ENCODE assay signal across 8 cellular contexts in the genomic region with DNA sequence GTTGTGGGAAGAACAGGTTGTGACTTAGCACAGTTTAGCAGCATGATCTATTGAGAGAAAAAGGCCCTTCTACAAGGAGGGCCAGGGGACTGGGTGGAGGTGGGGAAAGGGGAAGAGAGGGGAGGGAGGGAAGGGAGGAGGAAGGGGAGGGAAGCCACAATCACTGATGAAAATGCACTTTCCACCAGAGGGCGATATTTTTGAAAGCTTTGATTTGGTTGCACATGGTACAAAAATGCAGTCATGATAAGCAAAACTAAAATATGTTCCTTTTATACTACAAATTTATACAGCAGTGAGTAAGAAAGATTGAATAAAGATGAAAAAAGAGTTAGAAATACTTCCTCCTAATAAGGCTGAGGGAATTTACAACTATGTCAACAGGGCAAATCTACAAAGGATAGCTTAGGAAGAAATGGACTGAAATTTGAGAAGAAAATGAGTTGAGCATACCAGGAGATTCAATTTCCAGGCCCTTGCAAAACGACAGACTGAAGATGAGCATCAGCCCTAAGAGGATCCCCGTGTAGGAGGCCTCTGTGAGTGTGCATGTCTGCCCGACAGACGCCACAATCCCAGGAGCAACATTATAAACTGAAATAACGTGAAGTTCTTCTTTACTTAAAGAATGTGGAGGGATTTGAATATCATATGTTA. TPM values are rescaled to one million over a fixed set of nuclear protein-coding genes. Genes with fewer than 3 reads are reported as not detected.
A peak's percentile ranks its signal among the peaks of the same experiment; 100 is the strongest.
DNase-seq lines count a peak whose midpoint lies in the region; TF ChIP-seq lines count a peak whose summit lies in the region.

No MANE protein-coding gene starts in this region.

- no peak overlapping the region for H3K4me2 ChIP-seq in trophoblast cell (ENCODE audit: low read length)

- H3K79me2 ChIP-seq in trophoblast cell (ENCODE audit: control insufficient read depth, insufficient read depth, low read length, poor library complexity), result no peaks in the 10 kb centered on the region

- no peak overlapping the region for H3K14ac ChIP-seq in trophoblast cell (ENCODE audit: low read length)

- H3K4me3 ChIP-seq in trophoblast cell (ENCODE audit: low read depth, low read length), result no peak overlapping the region

- H4K8ac ChIP-seq in trophoblast cell (ENCODE audit: low read depth, low read length), result no peak overlapping the region

- CTCF ChIA-PET in GM10248 (lab: Yijun Ruan, JAX), result interaction anchor here (0.8 to 4.1 kb wide), 14 partner anchors 9 to 391 kb away, joined by 3 to 40 read pairs (median 5); partner anchors contain the start of gene SH3YL1

- H3K4me1 ChIP-seq in trophoblast cell (ENCODE audit: control insufficient read depth in 1 of 2, insufficient read depth in 2 of 2, low read length in 2 of 2), result no peaks in the 10 kb centered on the region

- H2AK5ac ChIP-seq in trophoblast cell (ENCODE audit: low read length), result no peak overlapping the region

- WGBS in trophoblast cell (ENCODE audit: extremely low coverage, insufficient coverage, insufficient read length), result no CpG with 5 or more reads among the region's 6 CpGs

- H4K91ac ChIP-seq in trophoblast cell (ENCODE audit: low read depth, low read length), result no peak overlapping the region

- no peak overlapping the region for H4K12ac ChIP-seq in trophoblast cell (ENCODE audit: low read depth, low read length)

- no peak overlapping the region for H2AFZ ChIP-seq in trophoblast cell (ENCODE audit: insufficient read depth, low read length, poor library complexity)

- H3K9ac ChIP-seq in trophoblast cell (ENCODE audit: low read length), result no peak overlapping the region

- H3K23ac ChIP-seq in trophoblast cell (ENCODE audit: low read length), result no peak overlapping the region

- H2BK12ac ChIP-seq in trophoblast cell (ENCODE audit: low read length), result no peak overlapping the region

- DNase-seq in AG20443 (ENCODE audit: low spot score), result peak; percentile 55
- peak; percentile 24 for DNase-seq in GM10248 (ENCODE audit: extremely low spot score)
- DNase-seq in KG1 (lab: John Stamatoyannopoulos, UW), result peak; percentile 38
- DNase-seq in SK-MEL-5 (ENCODE audit: low read depth, low spot score), result peak; percentile 81
- peak; percentile 57 for DNase-seq in fibroblast of gingiva (ENCODE audit: low read depth)
- peak; percentile 40 to 83 for DNase-seq in trophoblast cell
- no peak for DNase-seq in stimulated activated CD8-positive, alpha-beta memory T cell treated with anti-CD3 and anti-CD28 coated beads, Interleukin-4, amount 100 ng/mL, for 48 hours
- no peak for DNase-seq in stimulated activated CD4-positive, alpha-beta T cell treated with anti-CD3 and anti-CD28 coated beads, Interleukin-2, amount 100 ng/mL, for 24 hours

- no peak overlapping the region for H3K4ac ChIP-seq in trophoblast cell (ENCODE audit: low read depth, low read length)

- H3K36me3 ChIP-seq in trophoblast cell (ENCODE audit: control insufficient read depth in 1 of 2, insufficient read depth in 2 of 2, low read length in 2 of 2), result peaks cover 6 to 7% of the 10 kb centered on the region in 2 experiments

- no peak overlapping the region for H3K27ac ChIP-seq in trophoblast cell (ENCODE audit: low read depth, low read length)

- no peaks in the 10 kb centered on the region for H3K27me3 ChIP-seq in trophoblast cell (ENCODE audit: insufficient read depth, low read length)

- TF ChIP-seq CTCF in GM10248 (IDR thresholded peaks at IDR 0.05; ENCODE audit: control extremely low read depth, extremely low read depth, low read depth, missing control alignments), result peak; percentile 46

- no peak overlapping the region for H2BK5ac ChIP-seq in trophoblast cell (ENCODE audit: low read depth, low read length, poor library complexity)

- in situ Hi-C loops in SK-MEL-5 (cut with HindIII; ENCODE audit: low pct_unique_long_range_greater_than_20kb, low sequenced_read_pairs), result no loop called here

- no peak overlapping the region for H3K18ac ChIP-seq in trophoblast cell (ENCODE audit: low read length)

- H2BK120ac ChIP-seq in trophoblast cell (ENCODE audit: insufficient read depth, low read length, poor library complexity), result no peak overlapping the region

- POLR2A ChIA-PET in GM10248 (lab: Yijun Ruan, JAX), result no interaction called here

- no peaks in the 10 kb centered on the region for H3K79me1 ChIP-seq in trophoblast cell (ENCODE audit: low read length)

- no peaks in the 10 kb centered on the region for H3K9me3 ChIP-seq in trophoblast cell (ENCODE audit: insufficient read depth, low read depth, low read length)

RNA-seq across cellular contexts. Expression of gene SH3YL1, which starts 17.2 kb away (rescaled TPM):
- total RNA-seq in SK-MEL-5 (2014; rRNA removed; shearing (Covaris generic)), result 20.1 and 21.9 TPM in 2 replicates
- 16.3 and 21.8 TPM in 2 replicates for polyA plus RNA-seq in SK-MEL-5 (2015; cell fraction: cytosol; rRNA removed)
- polyA plus RNA-seq in SK-MEL-5 (2015; cell fraction: nucleus; rRNA removed), result 124 and 132 TPM in 2 replicates
- 43.4 and 44.4 TPM in 2 replicates for polyA plus RNA-seq in trophoblast cell (2013)

RNA-seq across cellular contexts. Expression of gene ACP1, which starts 18.1 kb away (rescaled TPM):
- total RNA-seq in SK-MEL-5 (2014; rRNA removed; shearing (Covaris generic)), result 247 and 268 TPM in 2 replicates
- 149 and 158 TPM in 2 replicates for polyA plus RNA-seq in SK-MEL-5 (2015; cell fraction: cytosol; rRNA removed)
- polyA plus RNA-seq in SK-MEL-5 (2015; cell fraction: nucleus; rRNA removed), result 167 and 200 TPM in 2 replicates
- polyA plus RNA-seq in trophoblast cell (2013), result 126 TPM in 2 replicates

RNA-seq across cellular contexts. Expression of gene ALKAL2, which starts 41.3 kb away (rescaled TPM):
- total RNA-seq in SK-MEL-5 (2014; rRNA removed; shearing (Covaris generic)), result not detected in 2 replicates
- polyA plus RNA-seq in SK-MEL-5 (2015; cell fraction: cytosol; rRNA removed), result not detected in 2 replicates
- not detected in 2 replicates for polyA plus RNA-seq in SK-MEL-5 (2015; cell fraction: nucleus; rRNA removed)
- 0.74 and 0.75 TPM in 2 replicates for polyA plus RNA-seq in trophoblast cell (2013)

Comparison
In these comparisons a context has a peak if more than half of its experiments do, and no peak if none do; other contexts are left out.
1. DNase-seq: peak in AG20443 (single experiment), GM10248 (single experiment), KG1 (single experiment), SK-MEL-5 (single experiment), fibroblast of gingiva (single experiment) and trophoblast cell (2 of 2); none in stimulated activated CD8-positive, alpha-beta memory T cell treated with anti-CD3 and anti-CD28 coated beads, Interleukin-4, amount 100 ng/mL, for 48 hours (single experiment) and stimulated activated CD4-positive, alpha-beta T cell treated with anti-CD3 and anti-CD28 coated beads, Interleukin-2, amount 100 ng/mL, for 24 hours (0 of 2).